Comparison of ENCODE assay signal across 1 cellular context in the genomic region with DNA sequence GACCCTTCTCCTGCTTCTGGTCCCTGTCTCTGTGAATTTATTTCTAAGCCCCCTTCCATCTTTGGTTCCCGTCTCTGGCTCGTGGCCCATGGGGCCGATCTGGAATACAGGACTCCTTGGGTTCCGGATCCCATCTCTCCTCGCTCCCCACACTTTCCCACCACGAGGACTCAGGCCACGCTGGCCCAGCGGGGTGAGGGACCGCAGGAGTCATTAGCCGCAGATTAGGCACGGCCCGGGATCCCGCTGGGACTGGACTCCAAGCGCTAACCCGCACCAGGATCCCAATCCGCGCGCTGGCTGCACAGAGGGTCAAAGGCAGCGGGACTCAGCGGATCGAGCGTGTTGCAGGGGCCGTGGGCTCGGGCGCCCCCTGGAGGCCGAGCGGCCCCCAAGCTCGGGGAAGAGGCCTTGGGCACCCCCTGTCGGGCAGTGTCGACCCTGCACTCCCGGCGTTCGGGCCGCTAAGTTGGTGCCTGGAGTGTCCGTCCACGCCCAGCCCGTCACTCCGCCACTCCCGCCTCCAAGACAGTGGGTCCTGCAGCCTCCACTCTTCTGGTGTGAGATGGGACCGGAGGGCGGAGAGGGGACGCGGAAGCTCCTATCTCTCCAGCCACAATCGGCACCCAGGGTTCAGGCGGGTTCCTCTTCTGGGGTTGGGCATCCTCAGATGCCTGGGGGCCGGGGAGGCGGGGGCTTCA.
TF ChIP-seq lines count a peak whose summit lies in the region.

No MANE protein-coding gene starts in this region.

TF ChIP-seq in WTC11, 78 proteins besides CTCF, POLR2A, EP300 and RAD21 (continued from another document):
- TF ChIP-seq, protein P1, sequence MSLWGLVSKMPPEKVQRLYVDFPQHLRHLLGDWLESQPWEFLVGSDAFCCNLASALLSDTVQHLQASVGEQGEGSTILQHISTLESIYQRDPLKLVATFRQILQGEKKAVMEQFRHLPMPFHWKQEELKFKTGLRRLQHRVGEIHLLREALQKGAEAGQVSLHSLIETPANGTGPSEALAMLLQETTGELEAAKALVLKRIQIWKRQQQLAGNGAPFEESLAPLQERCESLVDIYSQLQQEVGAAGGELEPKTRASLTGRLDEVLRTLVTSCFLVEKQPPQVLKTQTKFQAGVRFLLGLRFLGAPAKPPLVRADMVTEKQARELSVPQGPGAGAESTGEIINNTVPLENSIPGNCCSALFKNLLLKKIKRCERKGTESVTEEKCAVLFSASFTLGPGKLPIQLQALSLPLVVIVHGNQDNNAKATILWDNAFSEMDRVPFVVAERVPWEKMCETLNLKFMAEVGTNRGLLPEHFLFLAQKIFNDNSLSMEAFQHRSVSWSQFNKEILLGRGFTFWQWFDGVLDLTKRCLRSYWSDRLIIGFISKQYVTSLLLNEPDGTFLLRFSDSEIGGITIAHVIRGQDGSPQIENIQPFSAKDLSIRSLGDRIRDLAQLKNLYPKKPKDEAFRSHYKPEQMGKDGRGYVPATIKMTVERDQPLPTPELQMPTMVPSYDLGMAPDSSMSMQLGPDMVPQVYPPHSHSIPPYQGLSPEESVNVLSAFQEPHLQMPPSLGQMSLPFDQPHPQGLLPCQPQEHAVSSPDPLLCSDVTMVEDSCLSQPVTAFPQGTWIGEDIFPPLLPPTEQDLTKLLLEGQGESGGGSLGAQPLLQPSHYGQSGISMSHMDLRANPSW (CRISPR knock-in tag; conservative IDR thresholded peaks at IDR 0.05; ENCODE audit: low read depth), result no peak
- TF ChIP-seq ZNF423 (CRISPR knock-in tag; IDR thresholded peaks at IDR 0.05) (0 out of 2 replicates have a peak, but pooled peaks have one; percentile 9), SP1 (CRISPR knock-in tag; conservative IDR thresholded peaks at IDR 0.05) (peak; percentile 79), FOXP1 (CRISPR knock-in tag; IDR thresholded peaks at IDR 0.05; ENCODE audit: borderline replicate concordance) (0 out of 2 replicates have a peak, but pooled peaks have one; percentile 28), ZNF138 (CRISPR knock-in tag; conservative IDR thresholded peaks at IDR 0.05) (no peak), GABPB1 (CRISPR knock-in tag; IDR thresholded peaks at IDR 0.05) (peak; percentile 91), ZNF232 (CRISPR knock-in tag; IDR thresholded peaks at IDR 0.05) (0 out of 2 replicates have a peak, but pooled peaks have one; percentile 27), FOXK1 (CRISPR knock-in tag; IDR thresholded peaks at IDR 0.05) (peak; percentile 67; the same call in 1 of the 2 replicates), SOX15 (CRISPR knock-in tag; IDR thresholded peaks at IDR 0.05) (no peak), MYBL2 (CRISPR knock-in tag; IDR thresholded peaks at IDR 0.05) (peak; percentile 46; the same call in 1 of the 2 replicates)
- TF ChIP-seq, protein P2, sequence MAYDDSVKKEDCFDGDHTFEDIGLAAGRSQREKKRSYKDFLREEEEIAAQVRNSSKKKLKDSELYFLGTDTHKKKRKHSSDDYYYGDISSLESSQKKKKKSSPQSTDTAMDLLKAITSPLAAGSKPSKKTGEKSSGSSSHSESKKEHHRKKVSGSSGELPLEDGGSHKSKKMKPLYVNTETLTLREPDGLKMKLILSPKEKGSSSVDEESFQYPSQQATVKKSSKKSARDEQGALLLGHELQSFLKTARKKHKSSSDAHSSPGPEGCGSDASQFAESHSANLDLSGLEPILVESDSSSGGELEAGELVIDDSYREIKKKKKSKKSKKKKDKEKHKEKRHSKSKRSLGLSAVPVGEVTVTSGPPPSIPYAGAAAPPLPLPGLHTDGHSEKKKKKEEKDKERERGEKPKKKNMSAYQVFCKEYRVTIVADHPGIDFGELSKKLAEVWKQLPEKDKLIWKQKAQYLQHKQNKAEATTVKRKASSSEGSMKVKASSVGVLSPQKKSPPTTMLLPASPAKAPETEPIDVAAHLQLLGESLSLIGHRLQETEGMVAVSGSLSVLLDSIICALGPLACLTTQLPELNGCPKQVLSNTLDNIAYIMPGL (CRISPR knock-in tag; IDR thresholded peaks at IDR 0.05), result peak; percentile 99
- TF ChIP-seq, protein P3, sequence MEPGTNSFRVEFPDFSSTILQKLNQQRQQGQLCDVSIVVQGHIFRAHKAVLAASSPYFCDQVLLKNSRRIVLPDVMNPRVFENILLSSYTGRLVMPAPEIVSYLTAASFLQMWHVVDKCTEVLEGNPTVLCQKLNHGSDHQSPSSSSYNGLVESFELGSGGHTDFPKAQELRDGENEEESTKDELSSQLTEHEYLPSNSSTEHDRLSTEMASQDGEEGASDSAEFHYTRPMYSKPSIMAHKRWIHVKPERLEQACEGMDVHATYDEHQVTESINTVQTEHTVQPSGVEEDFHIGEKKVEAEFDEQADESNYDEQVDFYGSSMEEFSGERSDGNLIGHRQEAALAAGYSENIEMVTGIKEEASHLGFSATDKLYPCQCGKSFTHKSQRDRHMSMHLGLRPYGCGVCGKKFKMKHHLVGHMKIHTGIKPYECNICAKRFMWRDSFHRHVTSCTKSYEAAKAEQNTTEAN (CRISPR knock-in tag; IDR thresholded peaks at IDR 0.05), result 0 out of 2 replicates have a peak, but pooled peaks have one; percentile 43
- TF ChIP-seq, protein P4, sequence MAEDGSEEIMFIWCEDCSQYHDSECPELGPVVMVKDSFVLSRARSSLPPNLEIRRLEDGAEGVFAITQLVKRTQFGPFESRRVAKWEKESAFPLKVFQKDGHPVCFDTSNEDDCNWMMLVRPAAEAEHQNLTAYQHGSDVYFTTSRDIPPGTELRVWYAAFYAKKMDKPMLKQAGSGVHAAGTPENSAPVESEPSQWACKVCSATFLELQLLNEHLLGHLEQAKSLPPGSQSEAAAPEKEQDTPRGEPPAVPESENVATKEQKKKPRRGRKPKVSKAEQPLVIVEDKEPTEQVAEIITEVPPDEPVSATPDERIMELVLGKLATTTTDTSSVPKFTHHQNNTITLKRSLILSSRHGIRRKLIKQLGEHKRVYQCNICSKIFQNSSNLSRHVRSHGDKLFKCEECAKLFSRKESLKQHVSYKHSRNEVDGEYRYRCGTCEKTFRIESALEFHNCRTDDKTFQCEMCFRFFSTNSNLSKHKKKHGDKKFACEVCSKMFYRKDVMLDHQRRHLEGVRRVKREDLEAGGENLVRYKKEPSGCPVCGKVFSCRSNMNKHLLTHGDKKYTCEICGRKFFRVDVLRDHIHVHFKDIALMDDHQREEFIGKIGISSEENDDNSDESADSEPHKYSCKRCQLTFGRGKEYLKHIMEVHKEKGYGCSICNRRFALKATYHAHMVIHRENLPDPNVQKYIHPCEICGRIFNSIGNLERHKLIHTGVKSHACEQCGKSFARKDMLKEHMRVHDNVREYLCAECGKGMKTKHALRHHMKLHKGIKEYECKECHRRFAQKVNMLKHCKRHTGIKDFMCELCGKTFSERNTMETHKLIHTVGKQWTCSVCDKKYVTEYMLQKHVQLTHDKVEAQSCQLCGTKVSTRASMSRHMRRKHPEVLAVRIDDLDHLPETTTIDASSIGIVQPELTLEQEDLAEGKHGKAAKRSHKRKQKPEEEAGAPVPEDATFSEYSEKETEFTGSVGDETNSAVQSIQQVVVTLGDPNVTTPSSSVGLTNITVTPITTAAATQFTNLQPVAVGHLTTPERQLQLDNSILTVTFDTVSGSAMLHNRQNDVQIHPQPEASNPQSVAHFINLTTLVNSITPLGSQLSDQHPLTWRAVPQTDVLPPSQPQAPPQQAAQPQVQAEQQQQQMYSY (CRISPR knock-in tag; IDR thresholded peaks at IDR 0.05), result peak; percentile 37; the same call in 1 of the 2 replicates
- TF ChIP-seq, protein P5, sequence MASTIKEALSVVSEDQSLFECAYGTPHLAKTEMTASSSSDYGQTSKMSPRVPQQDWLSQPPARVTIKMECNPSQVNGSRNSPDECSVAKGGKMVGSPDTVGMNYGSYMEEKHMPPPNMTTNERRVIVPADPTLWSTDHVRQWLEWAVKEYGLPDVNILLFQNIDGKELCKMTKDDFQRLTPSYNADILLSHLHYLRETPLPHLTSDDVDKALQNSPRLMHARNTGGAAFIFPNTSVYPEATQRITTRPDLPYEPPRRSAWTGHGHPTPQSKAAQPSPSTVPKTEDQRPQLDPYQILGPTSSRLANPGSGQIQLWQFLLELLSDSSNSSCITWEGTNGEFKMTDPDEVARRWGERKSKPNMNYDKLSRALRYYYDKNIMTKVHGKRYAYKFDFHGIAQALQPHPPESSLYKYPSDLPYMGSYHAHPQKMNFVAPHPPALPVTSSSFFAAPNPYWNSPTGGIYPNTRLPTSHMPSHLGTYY (CRISPR knock-in tag; IDR thresholded peaks at IDR 0.05), result no peak
- TF ChIP-seq, protein P6, sequence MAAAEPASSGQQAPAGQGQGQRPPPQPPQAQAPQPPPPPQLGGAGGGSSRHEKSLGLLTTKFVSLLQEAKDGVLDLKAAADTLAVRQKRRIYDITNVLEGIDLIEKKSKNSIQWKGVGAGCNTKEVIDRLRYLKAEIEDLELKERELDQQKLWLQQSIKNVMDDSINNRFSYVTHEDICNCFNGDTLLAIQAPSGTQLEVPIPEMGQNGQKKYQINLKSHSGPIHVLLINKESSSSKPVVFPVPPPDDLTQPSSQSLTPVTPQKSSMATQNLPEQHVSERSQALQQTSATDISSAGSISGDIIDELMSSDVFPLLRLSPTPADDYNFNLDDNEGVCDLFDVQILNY (CRISPR knock-in tag; IDR thresholded peaks at IDR 0.05), result peak; percentile 80
TF ChIP-seq in WTC11: peak in this region for 16.
